17 cellular contexts compared by ENCODE assay signal in the genomic region with DNA sequence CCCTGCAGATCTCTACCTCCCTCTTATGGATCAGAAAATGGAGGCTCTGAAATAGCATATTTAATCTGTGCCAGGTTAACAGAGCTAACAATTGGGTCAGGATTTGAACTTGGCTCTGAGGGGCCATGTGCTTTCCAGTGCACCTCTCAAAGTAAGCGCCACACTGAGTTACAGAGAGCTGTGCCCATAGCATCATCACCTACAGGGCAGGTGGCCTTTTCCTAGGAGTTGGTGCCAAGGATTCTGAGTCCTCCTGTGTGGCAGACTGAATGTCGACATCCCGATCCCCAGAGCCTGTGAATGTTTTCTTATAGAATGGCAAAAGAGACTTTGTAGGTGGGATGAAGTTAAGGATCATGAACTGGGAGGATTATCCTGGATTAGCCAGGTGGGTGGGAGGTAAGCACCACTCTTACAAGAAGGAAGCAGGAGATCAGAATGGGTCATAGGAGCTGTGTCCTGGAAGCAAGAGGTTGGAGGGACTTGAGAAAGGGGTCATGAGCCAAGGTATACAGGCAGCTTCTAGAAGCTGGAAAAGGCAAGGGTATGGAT.
DNase-seq lines count a peak whose midpoint lies in the region; ATAC-seq and TF ChIP-seq lines count a peak whose summit lies in the region.
"Had no signal": no experiment of that assay in that cellular context is flagged by ENCODE, and none has a peak within 500 bp of the region (broad histone marks: within the 10 kb centered on the region; RNA-seq: fewer than 3 reads in every experiment).

No MANE protein-coding gene starts in this region.

- CTCF ChIA-PET in activated CD4-positive, alpha-beta T cell treated with anti-CD3 and anti-CD28 coated beads, Interleukin-2, amount 10 ng/mL, durations not matched to agents 7 days and 5 days (lab: Charles Lee): interaction anchor here (1.7 kb wide), 1 partner anchor 11 kb away, joined by 4 read pairs; no protein-coding TSS in a partner anchor

- H3K27ac ChIP-seq in RWPE2 (ENCODE audit: poor library complexity, severe bottlenecking) (peak overlapping the region; percentile 86), gastroesophageal sphincter (peak overlapping the region in 3 of 4 donors; percentile 22 to 56 (median 30)), stomach smooth muscle (ENCODE audit: low read length) (peak overlapping the region; percentile 67)

- no peak for TF ChIP-seq POLR2A in gastroesophageal sphincter (IDR thresholded peaks at IDR 0.05)

- no peak overlapping the region for H3K9ac ChIP-seq in stomach smooth muscle (ENCODE audit: low read length in 2 of 2)

- no peaks in the 10 kb centered on the region for H3K27me3 ChIP-seq in RWPE2 (ENCODE audit: insufficient read depth, poor library complexity, severe bottlenecking)
- no peaks in the 10 kb centered on the region for H3K27me3 ChIP-seq in gastroesophageal sphincter
- no peaks in the 10 kb centered on the region for H3K27me3 ChIP-seq in stomach smooth muscle (ENCODE audit: control insufficient read depth in 1 of 2, insufficient read depth in 2 of 2, low read length in 2 of 2)

- H3K9me3 ChIP-seq in RWPE2 (ENCODE audit: severe bottlenecking) (no peaks in the 10 kb centered on the region), gastroesophageal sphincter (no peaks in the 10 kb centered on the region), stomach smooth muscle (ENCODE audit: control insufficient read depth in 2 of 2, low read length in 2 of 2) (no peaks in the 10 kb centered on the region)

- TF ChIP-seq CTCF in RWPE2 (IDR thresholded peaks at IDR 0.05; ENCODE audit: poor library complexity, severe bottlenecking) (no peak), gastroesophageal sphincter (IDR thresholded peaks at IDR 0.05) (no peak), GM20000 (IDR thresholded peaks at IDR 0.05; ENCODE audit: extremely low read depth, missing control alignments) (no peak)

- no peaks in the 10 kb centered on the region for H3K36me3 Mint-ChIP-seq in activated CD4-positive, alpha-beta T cell treated with anti-CD3 and anti-CD28 coated beads, Interleukin-2, amount 10 ng/mL, durations not matched to agents 7 days and 5 days (ENCODE audit: low read depth)
- H3K36me3 Mint-ChIP-seq: CD8-positive, alpha-beta T cell had no signal

- peaks cover 3% of the 10 kb centered on the region for H3K27me3 Mint-ChIP-seq in activated CD4-positive, alpha-beta T cell treated with anti-CD3 and anti-CD28 coated beads, Interleukin-2, amount 10 ng/mL, durations not matched to agents 7 days and 5 days

- H3K9me3 Mint-ChIP-seq in activated CD4-positive, alpha-beta T cell treated with anti-CD3 and anti-CD28 coated beads, Interleukin-2, amount 10 ng/mL, durations not matched to agents 7 days and 5 days: no peaks in the 10 kb centered on the region
- H3K9me3 Mint-ChIP-seq: activated T-cell treated with anti-CD3 and anti-CD28 coated beads, Interleukin-2, amount 50 U/mL, for 72 hours; CD8-positive, alpha-beta T cell had no signal

- H3K36me3 ChIP-seq in RWPE2 (ENCODE audit: low read depth) (no peaks in the 10 kb centered on the region), gastroesophageal sphincter (no peaks in the 10 kb centered on the region), stomach smooth muscle (ENCODE audit: control insufficient read depth in 2 of 2, insufficient read depth in 2 of 2, low read length in 2 of 2) (no peaks in the 10 kb centered on the region)

- H3K4me1 Mint-ChIP-seq in activated CD4-positive, alpha-beta T cell treated with anti-CD3 and anti-CD28 coated beads, Interleukin-2, amount 10 ng/mL, durations not matched to agents 7 days and 5 days: peaks cover 10% of the 10 kb centered on the region

- WGBS in gastroesophageal sphincter (ENCODE audit: low coverage in 1 of 2), 2 donors: 100% methylated on average over 1 of the region's 3 CpGs; no CpG with 5 or more reads in 1 of the 2 donors

- H3K4me3 Mint-ChIP-seq in activated CD4-positive, alpha-beta T cell treated with anti-CD3 and anti-CD28 coated beads, Interleukin-2, amount 10 ng/mL, durations not matched to agents 7 days and 5 days: no peak overlapping the region
- H3K4me3 Mint-ChIP-seq: activated T-cell treated with anti-CD3 and anti-CD28 coated beads, Interleukin-2, amount 50 U/mL, for 72 hours; CD8-positive, alpha-beta T cell had no signal

- no peak for ATAC-seq in RWPE2 (ENCODE audit: low read depth)
- ATAC-seq in gastroesophageal sphincter: no peak
- no peak for ATAC-seq in HG03442 (IDR thresholded peaks at IDR 0.05; ENCODE audit: unreplicated experiment)
- ATAC-seq: activated T-cell treated with anti-CD3 and anti-CD28 coated beads, Interleukin-2, amount 50 U/mL, for 72 hours; CD8-positive, alpha-beta T cell had no signal

- H3K4me3 ChIP-seq in RWPE2 (ENCODE audit: severe bottlenecking): no peak overlapping the region
- H3K4me3 ChIP-seq in gastroesophageal sphincter: no peak overlapping the region
- no peak overlapping the region for H3K4me3 ChIP-seq in stomach smooth muscle (ENCODE audit: low read length in 2 of 2)

- no peak for DNase-seq in activated CD4-positive, alpha-beta T cell treated with anti-CD3 and anti-CD28 coated beads, Interleukin-2, amount 10 ng/mL, durations not matched to agents 7 days and 5 days
- no peak for DNase-seq in activated CD4-positive, alpha-beta T cell treated with anti-CD3 and anti-CD28 coated beads, Interleukin-2, amount 50 U/mL, for 4 hours
- DNase-seq in RWPE2 (ENCODE audit: low spot score): no peak
- no peak for DNase-seq in NCI-H2107 (lab: John Stamatoyannopoulos, UW)
- no peak for DNase-seq in GM20000 (ENCODE audit: low spot score)
- DNase-seq: 8988T; activated CD4-positive, alpha-beta T cell treated with anti-CD3 and anti-CD28 coated beads for 48 hours; activated T-cell treated with anti-CD3 and anti-CD28 coated beads, Interleukin-2, amount 50 U/mL, for 72 hours; CD8-positive, alpha-beta T cell; NCI-H1417; NCI-H510A; stimulated activated CD8-positive, alpha-beta memory T cell treated with anti-CD3 and anti-CD28 coated beads, Interleukin-4, amount 100 ng/mL, for 48 hours; T-helper 2 cell had no signal

- peaks cover 45% of the 10 kb centered on the region for H3K4me1 ChIP-seq in RWPE2 (ENCODE audit: insufficient read depth, poor library complexity, severe bottlenecking)
- peaks cover 0 to 40% (median 24%) of the 10 kb centered on the region in 3 donors for H3K4me1 ChIP-seq in gastroesophageal sphincter
- peaks cover 34% of the 10 kb centered on the region for H3K4me1 ChIP-seq in stomach smooth muscle (ENCODE audit: control insufficient read depth, insufficient read depth, low read length)

- POLR2A ChIA-PET in activated CD4-positive, alpha-beta T cell treated with anti-CD3 and anti-CD28 coated beads, Interleukin-2, amount 10 ng/mL, durations not matched to agents 7 days and 5 days (lab: Charles Lee): no interaction called here

- no peak for TF ChIP-seq EP300 in gastroesophageal sphincter (IDR thresholded peaks at IDR 0.05)

- H3K27ac Mint-ChIP-seq in activated CD4-positive, alpha-beta T cell treated with anti-CD3 and anti-CD28 coated beads, Interleukin-2, amount 10 ng/mL, durations not matched to agents 7 days and 5 days: peak overlapping the region; percentile 43
- H3K27ac Mint-ChIP-seq: activated T-cell treated with anti-CD3 and anti-CD28 coated beads, Interleukin-2, amount 50 U/mL, for 72 hours; progenitor cell of endocrine pancreas had no signal

Comparison
In these comparisons a context has a peak if more than half of its experiments do, and no peak if none do; other contexts are left out.
1. H3K27ac ChIP-seq: peak in every context shown above with its lines; median percentile 86 in RWPE2; 67 in stomach smooth muscle; 30 in gastroesophageal sphincter.